Comparison of ENCODE assay signal across 18 cellular contexts in genomic region chr7:94664023-94664422, GRCh38.
"Had no signal": no experiment of that assay in that cellular context is flagged by ENCODE, and none has a peak within 500 bp of the region (broad histone marks: within the 10 kb centered on the region; RNA-seq: fewer than 3 reads in every experiment).

No MANE protein-coding gene starts in this region.

- DNase-seq: KBM-7, NCI-H1092 treated with DMSO at 0.1 percent for 48 hours, NCI-H1436, NCI-H187, NCI-H2029, NCI-H2081 treated with DMSO at 0.1 percent for 48 hours, NCI-H2171, NCI-H226, NCI-H446, NCI-H510A, NCI-H524 treated with DMSO at 0.1 percent for 48 hours, NCI-H774, SIG-M5 had no signal

- H3K36me3 Mint-ChIP-seq: IgD-negative memory B cell had no signal

- H3K27me3 ChIP-seq: SJSA1 had no signal

- H3K27ac ChIP-seq: RWPE1, SJSA1, SK-N-MC had no signal

- H3K27ac Mint-ChIP-seq: IgD-negative memory B cell had no signal

- ATAC-seq: Panc1 had no signal

- H3K9me3 ChIP-seq: SJSA1 had no signal

- H3K4me3 ChIP-seq: SJSA1, SK-N-MC had no signal

- H3K4me1 ChIP-seq: SJSA1 had no signal
